Comparison of ENCODE assay signal across 1 cellular context in the genomic region with DNA sequence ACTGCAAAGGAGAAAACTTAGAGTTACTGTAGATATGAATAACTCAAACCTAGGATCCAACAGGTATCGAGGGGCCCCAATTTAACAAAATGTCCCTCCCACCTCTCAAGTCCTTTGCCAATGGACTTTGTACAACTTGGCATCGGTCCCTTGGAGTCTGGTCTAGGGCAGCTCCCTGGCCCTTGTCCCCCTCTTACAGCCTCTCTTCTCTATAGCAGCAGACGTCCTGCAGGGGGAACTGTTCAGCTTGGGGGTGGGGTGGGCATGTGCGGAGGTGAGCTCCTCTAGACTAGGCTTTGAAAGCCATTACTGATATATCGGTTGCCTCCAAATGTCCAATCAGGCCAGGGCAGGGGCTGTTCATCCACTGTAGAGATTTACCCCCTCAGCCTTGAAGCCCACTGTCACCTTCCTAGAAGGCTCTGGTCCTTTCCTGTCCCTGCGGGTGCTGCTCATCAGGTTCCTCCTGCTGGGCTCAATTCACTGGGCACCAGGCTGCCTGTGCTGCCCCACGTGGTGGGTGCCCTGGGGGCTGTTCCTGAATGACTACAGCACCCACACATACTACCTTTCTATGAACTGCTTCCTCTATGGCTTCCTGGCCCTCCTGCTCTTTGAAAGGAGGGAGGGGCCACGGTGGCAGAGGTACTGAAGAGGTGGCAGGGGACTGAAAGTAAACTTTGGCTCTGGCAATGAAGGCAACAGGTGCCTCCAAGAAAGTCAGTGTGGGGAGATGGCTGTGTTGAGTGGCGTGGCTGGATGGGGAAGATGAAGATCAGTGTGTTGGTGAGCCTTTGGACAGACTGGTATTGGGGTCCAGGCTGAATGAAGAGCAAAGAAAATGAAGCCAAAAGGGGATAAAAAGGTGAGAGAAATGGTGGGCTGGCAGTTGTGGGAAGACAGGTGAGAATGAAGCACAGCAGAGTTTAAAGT.
TF ChIP-seq lines count a peak whose summit lies in the region.

No MANE protein-coding gene starts in this region.

TF ChIP-seq in HEK293, 187 proteins besides CTCF, POLR2A, EP300 and RAD21 (continued from another document):
- no peak for TF ChIP-seq MYNN (tag by site-specific recombination; IDR thresholded peaks at IDR 0.05; ENCODE audit: borderline replicate concordance)
- TF ChIP-seq GLI4 (tag by site-specific recombination; IDR thresholded peaks at IDR 0.05) = no peak
- TF ChIP-seq ZNF768 (tag by site-specific recombination; IDR thresholded peaks at IDR 0.05) = no peak
- TF ChIP-seq SCRT2 (tag by site-specific recombination; IDR thresholded peaks at IDR 0.05) = peak; percentile 86
- no peak for TF ChIP-seq ZNF624 (tag by site-specific recombination; IDR thresholded peaks at IDR 0.05)
- no peak for TF ChIP-seq ZNF324 (tag by site-specific recombination; IDR thresholded peaks at IDR 0.05)
- TF ChIP-seq ZNF529 (tag by site-specific recombination; IDR thresholded peaks at IDR 0.05; ENCODE audit: insufficient replicate concordance) = no peak
- no peak for TF ChIP-seq ZNF558 (tag by site-specific recombination; IDR thresholded peaks at IDR 0.05)
TF ChIP-seq in HEK293: peak in this region for 2.
